ENCODE assay signal across 4 cellular contexts in the genomic region with DNA sequence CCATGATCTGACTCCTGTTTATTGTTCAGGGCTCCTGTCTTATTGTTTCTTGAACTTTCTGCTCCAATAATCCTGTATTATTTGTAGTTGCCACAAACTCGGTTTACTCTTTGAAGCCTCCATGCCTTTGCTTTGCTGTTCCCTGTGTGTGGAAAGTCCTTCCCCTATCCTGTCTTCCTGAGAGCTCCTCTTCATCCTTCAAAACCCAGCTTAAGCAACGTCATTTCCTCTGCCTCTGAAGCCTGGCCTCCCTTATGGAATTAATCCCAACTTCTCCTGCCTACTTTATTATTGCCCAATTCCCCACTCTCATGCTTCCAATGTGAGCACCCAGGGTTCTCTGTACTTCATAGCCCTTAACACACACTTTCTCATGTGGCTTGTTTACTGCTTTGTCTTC.
TF ChIP-seq lines count a peak whose summit lies in the region.

No MANE protein-coding gene starts in this region.

TF ChIP-seq in SK-N-SH treated with all-trans-retinoic acid at 6 μM for 48 hours, 23 proteins besides CTCF, POLR2A, EP300 and RAD21:
- TF ChIP-seq ZFP3 (CRISPR knock-in tag; IDR thresholded peaks at IDR 0.05) (0 out of 2 replicates have a peak, but pooled peaks have one; percentile 61), ISL1 (CRISPR knock-in tag; IDR thresholded peaks at IDR 0.05) (no peak)

TF ChIP-seq in SK-N-SH, 30 proteins besides CTCF, POLR2A, EP300 and RAD21:
- no peak for TF ChIP-seq TEAD4 (IDR thresholded peaks at IDR 0.05; ENCODE audit: borderline replicate concordance, insufficient read depth)
- TF ChIP-seq RFX5 (IDR thresholded peaks at IDR 0.05; ENCODE audit: low read length), result no peak
- no peak for TF ChIP-seq ELF1 (IDR thresholded peaks at IDR 0.05)
- TF ChIP-seq TCF12 (IDR thresholded peaks at IDR 0.05), result no peak
- TF ChIP-seq SMC3 (IDR thresholded peaks at IDR 0.05; ENCODE audit: low read depth, low read length), result no peak
- TF ChIP-seq FOXM1 (IDR thresholded peaks at IDR 0.05; ENCODE audit: low read depth), result no peak
- TF ChIP-seq, protein P1, sequence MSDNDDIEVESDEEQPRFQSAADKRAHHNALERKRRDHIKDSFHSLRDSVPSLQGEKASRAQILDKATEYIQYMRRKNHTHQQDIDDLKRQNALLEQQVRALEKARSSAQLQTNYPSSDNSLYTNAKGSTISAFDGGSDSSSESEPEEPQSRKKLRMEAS (IDR thresholded peaks at IDR 0.05; ENCODE audit: low read depth), result no peak
- TF ChIP-seq, protein P2, sequence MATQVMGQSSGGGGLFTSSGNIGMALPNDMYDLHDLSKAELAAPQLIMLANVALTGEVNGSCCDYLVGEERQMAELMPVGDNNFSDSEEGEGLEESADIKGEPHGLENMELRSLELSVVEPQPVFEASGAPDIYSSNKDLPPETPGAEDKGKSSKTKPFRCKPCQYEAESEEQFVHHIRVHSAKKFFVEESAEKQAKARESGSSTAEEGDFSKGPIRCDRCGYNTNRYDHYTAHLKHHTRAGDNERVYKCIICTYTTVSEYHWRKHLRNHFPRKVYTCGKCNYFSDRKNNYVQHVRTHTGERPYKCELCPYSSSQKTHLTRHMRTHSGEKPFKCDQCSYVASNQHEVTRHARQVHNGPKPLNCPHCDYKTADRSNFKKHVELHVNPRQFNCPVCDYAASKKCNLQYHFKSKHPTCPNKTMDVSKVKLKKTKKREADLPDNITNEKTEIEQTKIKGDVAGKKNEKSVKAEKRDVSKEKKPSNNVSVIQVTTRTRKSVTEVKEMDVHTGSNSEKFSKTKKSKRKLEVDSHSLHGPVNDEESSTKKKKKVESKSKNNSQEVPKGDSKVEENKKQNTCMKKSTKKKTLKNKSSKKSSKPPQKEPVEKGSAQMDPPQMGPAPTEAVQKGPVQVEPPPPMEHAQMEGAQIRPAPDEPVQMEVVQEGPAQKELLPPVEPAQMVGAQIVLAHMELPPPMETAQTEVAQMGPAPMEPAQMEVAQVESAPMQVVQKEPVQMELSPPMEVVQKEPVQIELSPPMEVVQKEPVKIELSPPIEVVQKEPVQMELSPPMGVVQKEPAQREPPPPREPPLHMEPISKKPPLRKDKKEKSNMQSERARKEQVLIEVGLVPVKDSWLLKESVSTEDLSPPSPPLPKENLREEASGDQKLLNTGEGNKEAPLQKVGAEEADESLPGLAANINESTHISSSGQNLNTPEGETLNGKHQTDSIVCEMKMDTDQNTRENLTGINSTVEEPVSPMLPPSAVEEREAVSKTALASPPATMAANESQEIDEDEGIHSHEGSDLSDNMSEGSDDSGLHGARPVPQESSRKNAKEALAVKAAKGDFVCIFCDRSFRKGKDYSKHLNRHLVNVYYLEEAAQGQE (IDR thresholded peaks at IDR 0.05; ENCODE audit: low read depth, low read length), result no peak
- TF ChIP-seq RCOR1 (IDR thresholded peaks at IDR 0.05; ENCODE audit: low read length), result no peak
- TF ChIP-seq EZH2phosphoT487 (IDR thresholded peaks at IDR 0.05; ENCODE audit: borderline replicate concordance, low read depth), result no peak
- TF ChIP-seq, protein P3, sequence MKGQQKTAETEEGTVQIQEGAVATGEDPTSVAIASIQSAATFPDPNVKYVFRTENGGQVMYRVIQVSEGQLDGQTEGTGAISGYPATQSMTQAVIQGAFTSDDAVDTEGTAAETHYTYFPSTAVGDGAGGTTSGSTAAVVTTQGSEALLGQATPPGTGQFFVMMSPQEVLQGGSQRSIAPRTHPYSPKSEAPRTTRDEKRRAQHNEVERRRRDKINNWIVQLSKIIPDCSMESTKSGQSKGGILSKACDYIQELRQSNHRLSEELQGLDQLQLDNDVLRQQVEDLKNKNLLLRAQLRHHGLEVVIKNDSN (IDR thresholded peaks at IDR 0.05; ENCODE audit: borderline replicate concordance, low read depth), result no peak
- TF ChIP-seq POLR2AphosphoS5 (IDR thresholded peaks at IDR 0.05; ENCODE audit: low read depth, low read length), result no peak
- TF ChIP-seq MXI1 (IDR thresholded peaks at IDR 0.05; ENCODE audit: low read depth, low read length), result no peak
- no peak for TF ChIP-seq CHD2 (IDR thresholded peaks at IDR 0.05; ENCODE audit: low read length, partially characterized antibody)
- no peak for TF ChIP-seq RXRA (IDR thresholded peaks at IDR 0.05; ENCODE audit: borderline replicate concordance, low read depth)
- no peak for TF ChIP-seq NRF1 (IDR thresholded peaks at IDR 0.05; ENCODE audit: low read depth, low read length)
- TF ChIP-seq GATA2 (CRISPR knock-in tag; IDR thresholded peaks at IDR 0.05), result no peak
- TF ChIP-seq SIN3A (IDR thresholded peaks at IDR 0.05; ENCODE audit: borderline replicate concordance, low read depth, low read length), result no peak
- no peak for TF ChIP-seq FOSL2 (IDR thresholded peaks at IDR 0.05; ENCODE audit: borderline replicate concordance, low read depth)

TF ChIP-seq in HEK293, 187 proteins besides CTCF, POLR2A, EP300 and RAD21:
- TF ChIP-seq, protein P4, sequence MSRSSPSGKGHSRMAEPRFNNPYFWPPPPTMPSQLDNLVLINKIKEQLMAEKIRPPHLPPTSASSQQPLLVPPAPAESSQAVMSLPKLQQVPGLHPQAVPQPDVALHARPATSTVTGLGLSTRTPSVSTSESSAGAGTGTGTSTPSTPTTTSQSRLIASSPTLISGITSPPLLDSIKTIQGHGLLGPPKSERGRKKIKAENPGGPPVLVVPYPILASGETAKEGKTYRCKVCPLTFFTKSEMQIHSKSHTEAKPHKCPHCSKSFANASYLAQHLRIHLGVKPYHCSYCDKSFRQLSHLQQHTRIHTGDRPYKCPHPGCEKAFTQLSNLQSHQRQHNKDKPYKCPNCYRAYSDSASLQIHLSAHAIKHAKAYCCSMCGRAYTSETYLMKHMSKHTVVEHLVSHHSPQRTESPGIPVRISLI (tag by site-specific recombination; IDR thresholded peaks at IDR 0.05), result no peak
- TF ChIP-seq ZFP3 (tag by site-specific recombination; IDR thresholded peaks at IDR 0.05; ENCODE audit: low read depth), result peak; percentile 66

TF ChIP-seq in IMR-90, 13 proteins besides CTCF, POLR2A, EP300 and RAD21:
- TF ChIP-seq CEBPB (IDR thresholded peaks at IDR 0.05; ENCODE audit: low read depth, low read length) (0 out of 2 replicates have a peak, but pooled peaks have one; percentile 3), BHLHE40 (IDR thresholded peaks at IDR 0.05; ENCODE audit: low read depth, low read length) (no peak)
